In the genomic region with DNA sequence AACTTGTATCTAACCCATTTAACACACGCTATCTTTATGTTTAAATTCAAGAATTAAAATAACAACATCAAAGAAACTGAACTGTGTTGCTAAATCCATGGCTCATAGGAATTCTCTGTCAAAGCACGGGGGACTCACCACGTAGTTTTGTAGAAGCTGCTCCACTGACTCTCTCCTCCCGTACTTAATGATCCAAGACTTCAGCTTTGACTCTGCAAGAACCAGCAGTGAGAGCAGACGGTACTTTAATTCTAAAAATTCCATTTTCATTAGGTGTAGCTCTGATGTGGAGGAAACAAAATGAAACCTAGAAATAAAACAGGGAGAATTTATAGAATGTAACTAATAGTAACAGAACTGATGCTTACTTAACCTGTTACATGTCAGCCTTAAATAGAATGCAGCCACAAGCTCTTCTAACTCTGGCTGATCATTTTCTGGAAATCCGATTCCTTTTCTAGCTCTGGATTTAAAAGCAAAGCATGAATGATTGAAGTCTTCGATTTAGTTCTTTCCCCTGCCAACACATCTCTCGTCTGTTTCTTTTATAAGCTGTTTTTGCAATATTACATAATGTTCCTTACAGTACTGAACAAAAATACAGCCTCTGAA, we compare ENCODE assay signal across 15 cellular contexts.
A peak's percentile ranks its signal among the peaks of the same experiment; 100 is the strongest.
DNase-seq lines count a peak whose midpoint lies in the region; ATAC-seq and TF ChIP-seq lines count a peak whose summit lies in the region.
"Had no signal": no experiment of that assay in that cellular context is flagged by ENCODE, and none has a peak within 500 bp of the region (broad histone marks: within the 10 kb centered on the region; RNA-seq: fewer than 3 reads in every experiment).

No MANE protein-coding gene starts in this region.

- no peaks in the 10 kb centered on the region for H3K36me3 Mint-ChIP-seq in nephron progenitor cell (ENCODE audit: low read depth)
- H3K36me3 Mint-ChIP-seq: natural killer cell treated with Interleukin-12 subunit alpha and Interleukin-12 subunit beta and Interleukin-15 and Interleukin-18, amount 100 ng/mL, for 72 hours had no signal

- no peaks in the 10 kb centered on the region for H3K9me3 Mint-ChIP-seq in nephron progenitor cell
- H3K9me3 Mint-ChIP-seq: stimulated activated naive CD8-positive, alpha-beta T cell treated with anti-CD3 and anti-CD28 coated beads, Interleukin-15, Interleukin-2, amounts not matched to agents 100 ng/mL and 50 ng/mL, for 24 hours had no signal

- DNase-seq in NCI-H82 (lab: John Stamatoyannopoulos, UW): peak; percentile 18
- no peak for DNase-seq in NCI-H82 treated with DMSO at 0.1 percent for 48 hours (lab: John Stamatoyannopoulos, UW; ENCODE audit: unreplicated experiment)
- DNase-seq in epithelial cell of proximal tubule (ENCODE audit: low read depth): peak; percentile 73
- DNase-seq in nephron progenitor cell: peak; percentile 4
- no peak for DNase-seq in T1000 (lab: John Stamatoyannopoulos, UW)
- no peak for DNase-seq in effector CD4-positive, alpha-beta T cell
- no peak for DNase-seq in substantia nigra (lab: John Stamatoyannopoulos, UW)
- DNase-seq: DND-41; NCI-H2029 treated with DMSO at 0.1 percent for 48 hours; Peyer's patch; stimulated activated CD4-positive, alpha-beta T cell treated with anti-CD3 and anti-CD28 coated beads, Interleukin-2, amount 100 ng/mL, for 48 hours; T-helper 9 cell had no signal

- peak overlapping the region; percentile 42 for H3K4me3 ChIP-seq in epithelial cell of proximal tubule (ENCODE audit: low read depth, low read length)

- H3K27me3 Mint-ChIP-seq in nephron progenitor cell (ENCODE audit: low read depth, poor library complexity): no peaks in the 10 kb centered on the region
- H3K27me3 Mint-ChIP-seq: natural killer cell treated with Interleukin-12 subunit alpha and Interleukin-12 subunit beta and Interleukin-15 and Interleukin-18, amount 100 ng/mL, for 72 hours had no signal

- no peak for TF ChIP-seq CTCF in epithelial cell of proximal tubule (conservative IDR thresholded peaks at IDR 0.05; ENCODE audit: low read depth, low read length)
- TF ChIP-seq CTCF in nephron progenitor cell (IDR thresholded peaks at IDR 0.05): no peak

- peak overlapping the region; percentile 34 for H3K4me3 Mint-ChIP-seq in nephron progenitor cell
- H3K4me3 Mint-ChIP-seq: natural killer cell treated with Interleukin-12 subunit alpha and Interleukin-12 subunit beta and Interleukin-15 and Interleukin-18, amount 100 ng/mL, for 72 hours; stimulated activated naive CD8-positive, alpha-beta T cell treated with anti-CD3 and anti-CD28 coated beads, Interleukin-15, Interleukin-2, amounts not matched to agents 100 ng/mL and 50 ng/mL, for 24 hours had no signal

- no peak for ATAC-seq in GM19452 (IDR thresholded peaks at IDR 0.05; ENCODE audit: unreplicated experiment)
- ATAC-seq: natural killer cell treated with Interleukin-12 subunit alpha and Interleukin-12 subunit beta and Interleukin-15 and Interleukin-18, amount 100 ng/mL, for 72 hours had no signal

- peak overlapping the region; percentile 28 for H3K27ac Mint-ChIP-seq in nephron progenitor cell
- H3K27ac Mint-ChIP-seq: natural killer cell treated with Interleukin-12 subunit alpha and Interleukin-12 subunit beta and Interleukin-15 and Interleukin-18, amount 100 ng/mL, for 72 hours; stimulated activated naive CD8-positive, alpha-beta T cell treated with anti-CD3 and anti-CD28 coated beads, Interleukin-15, Interleukin-2, amounts not matched to agents 100 ng/mL and 50 ng/mL, for 24 hours had no signal

- H3K27ac ChIP-seq in substantia nigra (ENCODE audit: low read depth, low read length, poor library complexity, severe bottlenecking): no peak overlapping the region
- H3K27ac ChIP-seq: Peyer's patch had no signal

- peaks cover 15% of the 10 kb centered on the region for H3K4me1 Mint-ChIP-seq in nephron progenitor cell

Comparison
In these comparisons a context has a peak if more than half of its experiments do, and no peak if none do; other contexts are left out.
1. DNase-seq: peak in NCI-H82 (single experiment), epithelial cell of proximal tubule (single experiment) and nephron progenitor cell (single experiment); none in NCI-H82 treated with DMSO at 0.1 percent for 48 hours (single experiment), T1000 (single experiment), effector CD4-positive, alpha-beta T cell (single experiment) and substantia nigra (0 of 49).